ENCODE assay signal across 20 cellular contexts in genomic region chr15:30062881-30063280, GRCh38. TPM values are rescaled to one million over a fixed set of nuclear protein-coding genes. Genes with fewer than 3 reads are reported as not detected.
"Had no signal": no experiment of that assay in that cellular context is flagged by ENCODE, and none has a peak within 500 bp of the region (broad histone marks: within the 10 kb centered on the region; RNA-seq: fewer than 3 reads in every experiment).

No MANE protein-coding gene starts in this region.

- H3K9me3 ChIP-seq: esophagus muscularis mucosa, lower lobe of right lung, psoas muscle had no signal

- H3K4me3 ChIP-seq: cardiac muscle cell, esophagus muscularis mucosa, lower lobe of right lung, psoas muscle had no signal

- ATAC-seq: activated CD4-positive, CD25-positive, alpha-beta regulatory T cell treated with anti-CD3 and anti-CD28 coated beads, Interleukin-2, amount 50 U/mL, for 24 hours; psoas muscle; sciatic nerve had no signal

- H3K4me1 ChIP-seq: esophagus muscularis mucosa, psoas muscle had no signal

- H3K36me3 Mint-ChIP-seq: activated naive CD8-positive, alpha-beta T cell had no signal

- H3K27ac Mint-ChIP-seq: activated naive CD8-positive, alpha-beta T cell had no signal

- H3K4me3 Mint-ChIP-seq: activated naive CD8-positive, alpha-beta T cell had no signal

- FAIRE-seq: colon had no signal

- H3K36me3 ChIP-seq: cardiac muscle cell, esophagus muscularis mucosa, lower lobe of right lung had no signal

- H3K27me3 ChIP-seq: cardiac muscle cell, esophagus muscularis mucosa had no signal

- H3K27ac ChIP-seq: cardiac muscle cell, esophagus muscularis mucosa, lower lobe of right lung, psoas muscle had no signal

- DNase-seq: activated CD4-positive, alpha-beta T cell treated with anti-CD3 and anti-CD28 coated beads, Interleukin-2, amount 50 U/mL, for 1 hour; activated CD8-positive, alpha-beta memory T cell treated with anti-CD3 and anti-CD28 coated beads for 24 hours; activated gamma-delta T cell treated with Interleukin-2 at 50 U/mL for 16 hours; glutamatergic neuron; hypothalamus; lower lobe of right lung; midbrain; psoas muscle; stimulated activated CD4-positive, alpha-beta T cell treated with anti-CD3 and anti-CD28 coated beads, Interleukin-1b, Interleukin-23, amount 100 ng/mL, for 48 hours; T-helper 2 cell had no signal

RNA-seq across cellular contexts. Expression of gene GOLGA8J, which starts 19.9 kb away (rescaled TPM):
- total RNA-seq: cardiac muscle cell, esophagus muscularis mucosa, myocyte, osteocyte, urinary bladder had no signal
- polyA plus RNA-seq: cardiac muscle cell, neural cell, psoas muscle, urinary bladder had no signal
